Comparison of ENCODE assay signal across 8 cellular contexts in the genomic region with DNA sequence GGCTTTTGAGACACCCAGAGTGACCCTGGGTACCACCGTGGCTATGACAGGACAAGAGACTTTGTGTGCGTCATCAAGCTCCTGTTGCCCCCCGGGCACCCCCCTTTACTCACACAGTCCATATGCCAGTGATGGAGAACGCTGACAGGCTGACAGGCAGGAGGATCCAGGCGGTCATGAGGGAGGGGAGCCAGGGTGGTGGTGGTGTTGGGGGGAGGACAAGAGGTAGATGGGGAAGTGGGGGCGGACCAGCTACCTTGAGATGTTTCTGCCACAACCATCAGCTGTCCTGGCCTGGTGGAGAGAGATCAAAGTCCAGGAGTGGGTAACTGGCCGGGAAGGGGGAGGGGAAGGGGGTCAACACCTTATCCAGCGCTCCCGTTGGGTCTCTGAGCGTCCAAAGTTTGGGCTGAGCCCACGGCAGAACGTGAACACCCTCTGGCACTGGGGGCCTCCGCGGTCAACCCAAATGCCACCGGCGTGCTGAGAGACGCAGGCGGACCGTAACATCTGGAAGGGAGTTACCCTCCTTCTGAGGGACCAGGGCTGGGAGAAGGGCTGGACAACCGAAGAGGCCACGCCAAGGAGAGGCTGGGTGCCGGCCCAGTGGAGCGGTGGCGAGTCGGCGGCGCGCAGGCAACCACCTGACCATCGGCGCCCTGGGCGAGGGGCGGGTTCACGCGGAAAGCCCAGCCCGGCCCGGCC. TPM values are rescaled to one million over a fixed set of nuclear protein-coding genes. Genes with fewer than 3 reads are reported as not detected.
DNase-seq lines count a peak whose midpoint lies in the region; ATAC-seq, FAIRE-seq and TF ChIP-seq lines count a peak whose summit lies in the region.

No MANE protein-coding gene starts in this region.

- H3K4me3 Mint-ChIP-seq in Caco-2 (ENCODE audit: unreplicated experiment): peak overlapping the region; percentile 87

- peaks cover 13% of the 10 kb centered on the region for H3K4me1 Mint-ChIP-seq in Caco-2 (ENCODE audit: low read depth, unreplicated experiment)

- POLR2A ChIA-PET in Caco-2 (lab: Charles Lee): interaction anchor here (0.6 to 1.6 kb wide), 5 partner anchors 10 to 71 kb away, joined by 3 to 19 read pairs (median 4); partner anchors contain the start of gene C2orf68

- peak overlapping the region; percentile 83 for H3K4me3 ChIP-seq in Caco-2 (ENCODE audit: low read depth, low read length)
- H3K4me3 ChIP-seq in pancreas: peak overlapping the region; percentile 77 to 95 (median 84)

- peak overlapping the region; percentile 64 for H3K27ac Mint-ChIP-seq in Caco-2 (ENCODE audit: unreplicated experiment)
- H3K27ac Mint-ChIP-seq in activated naive CD4-positive, alpha-beta T cell treated with anti-CD3 and anti-CD28 coated beads, Interleukin-2, amount 50 U/mL, for 72 hours: peak overlapping the region; percentile 70 to 73

- H3K4me1 ChIP-seq in Caco-2: peaks cover 12% of the 10 kb centered on the region; the same call in 1 of the 2 replicates
- H3K4me1 ChIP-seq in pancreas: peaks cover 14 to 36% (median 32%) of the 10 kb centered on the region in 3 donors

- DNase-seq in Caco-2 (peak in 1 of 2 experiments; percentile 61), cardiac septum (ENCODE audit: low spot score) (peak; percentile 87), pancreas (peak; percentile 77 to 89 (median 80)), D721Med (ENCODE audit: insufficient read length, low spot score) (no peak)
- no peak for DNase-seq in activated naive CD4-positive, alpha-beta T cell treated with anti-CD3 and anti-CD28 coated beads, Interleukin-2, amount 50 U/mL, for 72 hours (ENCODE audit: low spot score in 2 of 2)
- no peak for DNase-seq in stimulated activated CD4-positive, alpha-beta T cell treated with anti-CD3 and anti-CD28 coated beads, Interleukin-15, amount 100 ng/mL, for 24 hours

- H3K27ac ChIP-seq in pancreas: peak overlapping the region; percentile 71 to 81 (median 79)

- H3K27me3 ChIP-seq in Caco-2 (replicated peaks; ENCODE audit: control insufficient read depth, insufficient read depth, low read length): no peaks in the 10 kb centered on the region
- H3K27me3 ChIP-seq in pancreas: no peaks in the 10 kb centered on the region

- H3K36me3 Mint-ChIP-seq in Caco-2 (ENCODE audit: insufficient read depth, unreplicated experiment): peaks cover 37% of the 10 kb centered on the region
- no peaks in the 10 kb centered on the region for H3K36me3 Mint-ChIP-seq in activated naive CD4-positive, alpha-beta T cell treated with anti-CD3 and anti-CD28 coated beads, Interleukin-2, amount 50 U/mL, for 72 hours

- peaks cover 8% of the 10 kb centered on the region for H3K36me3 ChIP-seq in Caco-2 (ENCODE audit: control insufficient read depth, insufficient read depth, low read length)
- peaks cover 0 to 10% (median 9%) of the 10 kb centered on the region in 3 donors for H3K36me3 ChIP-seq in pancreas

- no peaks in the 10 kb centered on the region for H3K9me3 Mint-ChIP-seq in Caco-2 (ENCODE audit: unreplicated experiment)
- H3K9me3 Mint-ChIP-seq in activated naive CD4-positive, alpha-beta T cell treated with anti-CD3 and anti-CD28 coated beads, Interleukin-2, amount 50 U/mL, for 72 hours: no peaks in the 10 kb centered on the region

- ATAC-seq in GM19467 (IDR thresholded peaks at IDR 0.05; ENCODE audit: unreplicated experiment) (peak; percentile 28), HG03469 (IDR thresholded peaks at IDR 0.05; ENCODE audit: unreplicated experiment) (peak; percentile 6), pancreas (peak; percentile 72 to 78 (median 74))
- ATAC-seq in activated naive CD4-positive, alpha-beta T cell treated with anti-CD3 and anti-CD28 coated beads, Interleukin-2, amount 50 U/mL, for 72 hours: peak; percentile 34

- TF ChIP-seq CTCF in Caco-2 (IDR thresholded peaks at IDR 0.05; ENCODE audit: insufficient read depth in 1 of 2, low read depth in 1 of 2, low read length in 1 of 2, severe bottlenecking in 1 of 2, unreplicated experiment in 1 of 2): no peak
- TF ChIP-seq CTCF in pancreas (IDR thresholded peaks at IDR 0.05): no peak
- TF ChIP-seq CTCF in D721Med (IDR thresholded peaks at IDR 0.05; ENCODE audit: insufficient read depth, missing control alignments): no peak

- no TSS peak for BruUV-seq in Caco-2 (replicated peaks; lab: Mats Ljungman, UMichigan)

- no peaks in the 10 kb centered on the region for H3K9me3 ChIP-seq in Caco-2
- H3K9me3 ChIP-seq in pancreas: no peaks in the 10 kb centered on the region

- no peak for FAIRE-seq in pancreas (lab: Jason Lieb, UNC)
- no peak for FAIRE-seq in D721Med (lab: Jason Lieb, UNC)

- CTCF ChIA-PET in Caco-2 (lab: Charles Lee): interaction anchor here (1.9 to 2.0 kb wide), 2 partner anchors 14 to 36 kb away, joined by 6 to 10 read pairs; no protein-coding TSS in a partner anchor

- intact Hi-C loops in Caco-2 (cut with micrococcal nuclease; ENCODE audit: unreplicated experiment) (loop anchor here (1.0 kb wide), 4 partner anchors 10 to 181 kb away; partner anchors contain the start of genes C2orf68 and GGCX), cardiac septum (cut with DNase I) (loop anchor here (5.0 kb wide), 1 partner anchor 40 kb away; the partner anchor contains the start of gene GGCX), pancreas (cut with DNase I) (no loop called here)

- H3K27me3 Mint-ChIP-seq in Caco-2 (ENCODE audit: insufficient read depth, unreplicated experiment): no peaks in the 10 kb centered on the region

- 2 to 3% methylated on average over 26 to 36 of the region's 36 CpGs for WGBS in pancreas, 2 donors

RNA-seq across cellular contexts. Expression of gene TMEM150A, which starts 0.6 kb away (rescaled TPM):
- 24.0 and 25.3 TPM in 2 replicates for total RNA-seq in Caco-2 (2022)
- total RNA-seq in activated naive CD4-positive, alpha-beta T cell treated with anti-CD3 and anti-CD28 coated beads, Interleukin-2, amount 50 U/mL, for 72 hours: 1 to 10 TPM in 1 of 2 donors, under 1 TPM in 1; 0.91 to 3.1 TPM
- 11.4 TPM for total RNA-seq in cardiac septum
- 10 to 100 TPM; 14.8 to 20.8 (median 17.6) TPM for total RNA-seq in pancreas
- 10 to 100 TPM; 36.8 to 47.6 TPM for polyA plus RNA-seq in pancreas

RNA-seq across cellular contexts. Expression of gene RNF181, which starts 6.4 kb away (rescaled TPM):
- total RNA-seq in Caco-2 (2022) (113 and 123 TPM in 2 replicates), cardiac septum (82.4 TPM), pancreas (10 to 100 TPM; 53.5 to 94.1 (median 60.2) TPM)
- 100 to 1,000 TPM; 128 to 163 TPM for total RNA-seq in activated naive CD4-positive, alpha-beta T cell treated with anti-CD3 and anti-CD28 coated beads, Interleukin-2, amount 50 U/mL, for 72 hours
- polyA plus RNA-seq in pancreas: 100 to 1,000 TPM in 1 of 2 donors, 10 to 100 TPM in 1; 92.6 to 104 TPM

RNA-seq across cellular contexts. Expression of gene C2orf68, which starts 9.9 kb away (rescaled TPM):
- 49.0 and 54.5 TPM in 2 replicates for total RNA-seq in Caco-2 (2022)
- 10 to 100 TPM; 28.8 to 38.9 TPM for total RNA-seq in activated naive CD4-positive, alpha-beta T cell treated with anti-CD3 and anti-CD28 coated beads, Interleukin-2, amount 50 U/mL, for 72 hours
- 26.3 TPM for total RNA-seq in cardiac septum
- 10 to 100 TPM; 12.3 to 27.0 (median 14.0) TPM for total RNA-seq in pancreas
- 10 to 100 TPM; 18.8 to 33.1 TPM for polyA plus RNA-seq in pancreas

RNA-seq across cellular contexts. Expression of gene USP39, which starts 14.1 kb away (rescaled TPM):
- 82.1 and 83.5 TPM in 2 replicates for total RNA-seq in Caco-2 (2022)
- total RNA-seq in activated naive CD4-positive, alpha-beta T cell treated with anti-CD3 and anti-CD28 coated beads, Interleukin-2, amount 50 U/mL, for 72 hours: 100 to 1,000 TPM in 1 of 2 donors, 10 to 100 TPM in 1; 70.7 to 105 TPM
- 28.4 TPM for total RNA-seq in cardiac septum
- 10 to 100 TPM; 14.5 to 22.6 (median 16.5) TPM for total RNA-seq in pancreas
- polyA plus RNA-seq in pancreas: 10 to 100 TPM; 18.7 to 20.4 TPM

RNA-seq across cellular contexts. Expression of gene VAMP5, which starts 17.7 kb away (rescaled TPM):
- total RNA-seq in Caco-2 (2022) (11.0 and 15.1 TPM in 2 replicates), cardiac septum (27.9 TPM), pancreas (10 to 100 TPM in 3 of 6 donors, 1 to 10 TPM in 3; 8.3 to 14.2 (median 11.1) TPM)
- total RNA-seq in activated naive CD4-positive, alpha-beta T cell treated with anti-CD3 and anti-CD28 coated beads, Interleukin-2, amount 50 U/mL, for 72 hours: 10 to 100 TPM; 50.6 to 68.0 TPM
- polyA plus RNA-seq in pancreas: 10 to 100 TPM; 27.7 to 29.5 TPM

Comparison
In these comparisons a context has a peak if more than half of its experiments do, and no peak if none do; other contexts are left out.
1. DNase-seq: peak in cardiac septum (single experiment) and pancreas (6 of 6); none in activated naive CD4-positive, alpha-beta T cell treated with anti-CD3 and anti-CD28 coated beads, Interleukin-2, amount 50 U/mL, for 72 hours (0 of 2), D721Med (single experiment) and stimulated activated CD4-positive, alpha-beta T cell treated with anti-CD3 and anti-CD28 coated beads, Interleukin-15, amount 100 ng/mL, for 24 hours (single experiment).
2. ATAC-seq: peak in every context shown above with its lines; median percentile 74 in pancreas; 34 in activated naive CD4-positive, alpha-beta T cell treated with anti-CD3 and anti-CD28 coated beads, Interleukin-2, amount 50 U/mL, for 72 hours; 28 in GM19467; 6 in HG03469.
3. intact Hi-C loops: an anchor here in Caco-2 (1.0 kb wide) and cardiac septum (5.0 kb wide); none called in pancreas.